Comparison of ENCODE assay signal across 8 cellular contexts in the genomic region with DNA sequence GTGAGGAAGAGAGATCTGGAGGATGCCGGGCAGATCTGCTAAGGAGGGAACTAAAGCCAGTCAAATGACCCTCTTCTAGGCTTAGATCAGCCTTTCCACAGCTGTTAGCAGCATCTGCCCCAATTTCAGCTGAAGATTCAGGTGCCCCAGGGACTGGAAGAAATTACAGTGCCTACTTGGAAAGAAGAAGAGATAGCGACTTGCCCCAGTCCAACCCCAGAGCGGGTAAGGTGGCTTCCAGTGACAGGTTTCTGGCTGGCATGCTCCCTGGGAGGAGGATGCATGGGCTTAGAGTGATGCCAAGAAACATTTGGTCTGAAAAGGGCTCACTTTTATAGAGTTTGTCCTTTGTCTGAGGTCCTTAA. TPM values are rescaled to one million over a fixed set of nuclear protein-coding genes. Genes with fewer than 3 reads are reported as not detected.
DNase-seq lines count a peak whose midpoint lies in the region; ATAC-seq and TF ChIP-seq lines count a peak whose summit lies in the region.

No MANE protein-coding gene starts in this region.

- peak overlapping the region; percentile 69 for H3K4me3 ChIP-seq in SU-DHL-6 (ENCODE audit: insufficient read depth, low read length, poor library complexity, severe bottlenecking)
- peak overlapping the region; percentile 63 to 86 for H3K4me3 ChIP-seq in foreskin fibroblast (ENCODE audit: low read depth in 1 of 2, low read length in 2 of 2)
- peak overlapping the region; percentile 50 to 74 (median 55) for H3K4me3 ChIP-seq in skin epidermis

- H4K20me1 ChIP-seq in SU-DHL-6 (ENCODE audit: low read depth, low read length): 0 out of 2 replicates have a peak, but pooled peaks cover 3% of the 10 kb centered on the region

- H3K27me3 Mint-ChIP-seq in HFFc6 (ENCODE audit: insufficient read depth): no peaks in the 10 kb centered on the region; the same call in 1 of the 2 replicates

- peaks cover 11% of the 10 kb centered on the region for H3K36me3 Mint-ChIP-seq in HFFc6 (ENCODE audit: low read depth)

- no peaks in the 10 kb centered on the region for H3K36me3 ChIP-seq in SU-DHL-6 (ENCODE audit: low read length)

- DNase-seq in HFFc6: no peak
- no peak for DNase-seq in foreskin fibroblast
- DNase-seq in hypothalamus (lab: John Stamatoyannopoulos, UW): no peak

- H3K27ac Mint-ChIP-seq in HFFc6: peak overlapping the region; percentile 90

- H3F3A ChIP-seq in SU-DHL-6 (ENCODE audit: insufficient read depth): peaks cover 8% of the 10 kb centered on the region; the same call in 1 of the 2 replicates

- H3K4me1 Mint-ChIP-seq in HFFc6 (ENCODE audit: low read depth): peaks cover 44% of the 10 kb centered on the region

- H3K9ac ChIP-seq in SU-DHL-6 (ENCODE audit: low read length): peak overlapping the region; percentile 75

- H3K9me2 ChIP-seq in SU-DHL-6 (replicated peaks; ENCODE audit: insufficient read depth, low read length): no peaks in the 10 kb centered on the region

- H3K27me3 ChIP-seq in SU-DHL-6 (ENCODE audit: low read length): no peaks in the 10 kb centered on the region

- H2AFZ ChIP-seq in SU-DHL-6 (ENCODE audit: low read depth, low read length, severe bottlenecking): peak overlapping the region; percentile 87

- peak overlapping the region; percentile 99 for H3K4me3 Mint-ChIP-seq in HFFc6

- no peak overlapping the region for H3K27ac ChIP-seq in SU-DHL-6 (ENCODE audit: low read depth, low read length)
- peak overlapping the region in 19 of 21 experiments; percentile 26 to 94 (median 89) for H3K27ac ChIP-seq in skin epidermis

- ATAC-seq in HG03045 (IDR thresholded peaks at IDR 0.05; ENCODE audit: unreplicated experiment): no peak
- ATAC-seq in GM18907 (IDR thresholded peaks at IDR 0.05; ENCODE audit: unreplicated experiment): no peak
- no peak for ATAC-seq in GM21825 (IDR thresholded peaks at IDR 0.05; ENCODE audit: unreplicated experiment)

- no peaks in the 10 kb centered on the region for H3K9me3 ChIP-seq in SU-DHL-6 (ENCODE audit: insufficient read depth, low read length)

- TF ChIP-seq CTCF in HFFc6 (IDR thresholded peaks at IDR 0.05): no peak
- no peak for TF ChIP-seq CTCF in SU-DHL-6 (IDR thresholded peaks at IDR 0.05; ENCODE audit: insufficient read depth, low read length, poor library complexity, severe bottlenecking)
- no peak for TF ChIP-seq CTCF in foreskin fibroblast (IDR thresholded peaks at IDR 0.05; ENCODE audit: low read depth, low read length)

- no peaks in the 10 kb centered on the region for H3K9me3 Mint-ChIP-seq in HFFc6

- H3K4me2 ChIP-seq in SU-DHL-6 (ENCODE audit: low read depth, low read length, poor library complexity, severe bottlenecking): peak overlapping the region; percentile 87

- H3K79me2 ChIP-seq in SU-DHL-6 (ENCODE audit: insufficient read depth, low read length): peaks cover 28% of the 10 kb centered on the region

RNA-seq across cellular contexts. Expression of a gene that starts 0.6 kb away (rescaled TPM):
- 10 to 100 TPM; 27.0 to 34.3 (median 30.2) TPM for total RNA-seq in HFFc6 (2021; fragmentation: NEBNext Ultra II Directional; extraction: Animal tissue kit (Norgen Biotek cat#: 25700))

RNA-seq across cellular contexts. Expression of a gene that starts 22.6 kb away (rescaled TPM):
- 1 to 10 TPM; 1.8 to 2.9 (median 2.2) TPM for total RNA-seq in HFFc6 (2021; fragmentation: NEBNext Ultra II Directional; extraction: Animal tissue kit (Norgen Biotek cat#: 25700))

RNA-seq across cellular contexts. Expression of a gene that starts 32.2 kb away (rescaled TPM):
- total RNA-seq in HFFc6 (2021; fragmentation: NEBNext Ultra II Directional; extraction: Animal tissue kit (Norgen Biotek cat#: 25700)): 1 to 10 TPM in 2 of 6 experiments, under 1 TPM in 4; 0.75 to 1.7 (median 0.90) TPM

RNA-seq across cellular contexts. Expression of a gene that starts 38.7 kb away (rescaled TPM):
- total RNA-seq in HFFc6 (2021; fragmentation: NEBNext Ultra II Directional; extraction: Animal tissue kit (Norgen Biotek cat#: 25700)): 100 to 1,000 TPM; 147 to 176 (median 158) TPM

RNA-seq across cellular contexts. Expression of a gene that starts 38.9 kb away (rescaled TPM):
- 10 to 100 TPM; 43.5 to 66.9 (median 53.8) TPM for total RNA-seq in HFFc6 (2021; fragmentation: NEBNext Ultra II Directional; extraction: Animal tissue kit (Norgen Biotek cat#: 25700))
